8 cellular contexts compared by ENCODE assay signal in genomic region chr20:39800548-39800947, GRCh38.
A peak's percentile ranks its signal among the peaks of the same experiment; 100 is the strongest.
DNase-seq lines count a peak whose midpoint lies in the region; ATAC-seq and TF ChIP-seq lines count a peak whose summit lies in the region.

No MANE protein-coding gene starts in this region.

- H3K4me1 ChIP-seq in upper lobe of right lung = peaks cover 5% of the 10 kb centered on the region

- H3K27me3 ChIP-seq in upper lobe of right lung = no peaks in the 10 kb centered on the region

- no peaks in the 10 kb centered on the region for H3K9me3 Mint-ChIP-seq in activated CD4-positive, alpha-beta T cell treated with anti-CD3 and anti-CD28 coated beads for 36 hours (ENCODE audit: low read depth)
- H3K9me3 Mint-ChIP-seq in glutamatergic neuron (ENCODE audit: unreplicated experiment) = no peaks in the 10 kb centered on the region

- no peaks in the 10 kb centered on the region for H3K27me3 Mint-ChIP-seq in activated CD4-positive, alpha-beta T cell treated with anti-CD3 and anti-CD28 coated beads for 36 hours
- peaks cover 3% of the 10 kb centered on the region for H3K27me3 Mint-ChIP-seq in glutamatergic neuron (ENCODE audit: unreplicated experiment)

- CTCF ChIA-PET in activated CD4-positive, alpha-beta T cell treated with anti-CD3 and anti-CD28 coated beads for 36 hours (lab: Charles Lee) = no interaction called here

- no peaks in the 10 kb centered on the region for H3K9me3 ChIP-seq in upper lobe of right lung

- DNase-seq in AG08396 (ENCODE audit: low spot score) (peak; percentile 49), M059J (ENCODE audit: low read depth) (peak; percentile 96), left cardiac atrium (peak; percentile 41), SKM-1 treated with dmso at 0.1 percent for 144 hours (lab: John Stamatoyannopoulos, UW; ENCODE audit: unreplicated experiment) (no peak), glutamatergic neuron (no peak), upper lobe of right lung (no peak)
- no peak for DNase-seq in activated CD4-positive, alpha-beta T cell treated with anti-CD3 and anti-CD28 coated beads for 36 hours

- no peaks in the 10 kb centered on the region for H3K4me1 Mint-ChIP-seq in activated CD4-positive, alpha-beta T cell treated with anti-CD3 and anti-CD28 coated beads for 36 hours
- H3K4me1 Mint-ChIP-seq in glutamatergic neuron (ENCODE audit: low read depth, unreplicated experiment) = peaks cover 4% of the 10 kb centered on the region

- intact Hi-C loops in left cardiac atrium (cut with DNase I) (no loop called here), upper lobe of right lung (cut with DNase I) (no loop called here)
- intact Hi-C loops in activated CD4-positive, alpha-beta T cell treated with anti-CD3 and anti-CD28 coated beads for 36 hours (cut with DNase I, micrococcal nuclease) = no loop called here

- H3K36me3 Mint-ChIP-seq in activated CD4-positive, alpha-beta T cell treated with anti-CD3 and anti-CD28 coated beads for 36 hours (ENCODE audit: low read depth) = no peaks in the 10 kb centered on the region
- H3K36me3 Mint-ChIP-seq in glutamatergic neuron (ENCODE audit: unreplicated experiment) = peaks cover 5% of the 10 kb centered on the region

- no peaks in the 10 kb centered on the region for H3K36me3 ChIP-seq in upper lobe of right lung

- TF ChIP-seq CTCF in glutamatergic neuron (IDR thresholded peaks at IDR 0.05; ENCODE audit: partially characterized antibody, unreplicated experiment) = no peak
- TF ChIP-seq CTCF in upper lobe of right lung (IDR thresholded peaks at IDR 0.05) = no peak

- no peak overlapping the region for H3K27ac ChIP-seq in upper lobe of right lung

- H3K4me3 ChIP-seq in upper lobe of right lung = no peak overlapping the region

- no peak overlapping the region for H3K27ac Mint-ChIP-seq in activated CD4-positive, alpha-beta T cell treated with anti-CD3 and anti-CD28 coated beads for 36 hours
- no peak overlapping the region for H3K27ac Mint-ChIP-seq in glutamatergic neuron (ENCODE audit: unreplicated experiment)

- POLR2A ChIA-PET in activated CD4-positive, alpha-beta T cell treated with anti-CD3 and anti-CD28 coated beads for 36 hours (lab: Charles Lee) = no interaction called here

- no peak overlapping the region for H3K4me3 Mint-ChIP-seq in activated CD4-positive, alpha-beta T cell treated with anti-CD3 and anti-CD28 coated beads for 36 hours
- H3K4me3 Mint-ChIP-seq in glutamatergic neuron (ENCODE audit: unreplicated experiment) = no peak overlapping the region

- ATAC-seq in GM21423 (IDR thresholded peaks at IDR 0.05; ENCODE audit: unreplicated experiment) (peak; percentile 69), left cardiac atrium (peak; percentile 85 to 92), upper lobe of right lung (no peak)
- ATAC-seq in activated CD4-positive, alpha-beta T cell treated with anti-CD3 and anti-CD28 coated beads for 36 hours = no peak

Comparison
In these comparisons a context has a peak if more than half of its experiments do, and no peak if none do; other contexts are left out.
1. DNase-seq: peak in AG08396 (single experiment), M059J (single experiment) and left cardiac atrium (single experiment); none in activated CD4-positive, alpha-beta T cell treated with anti-CD3 and anti-CD28 coated beads for 36 hours (single experiment), SKM-1 treated with dmso at 0.1 percent for 144 hours (single experiment), glutamatergic neuron (single experiment) and upper lobe of right lung (single experiment).
2. ATAC-seq: peak in GM21423 (single experiment) and left cardiac atrium (2 of 2); none in activated CD4-positive, alpha-beta T cell treated with anti-CD3 and anti-CD28 coated beads for 36 hours (single experiment) and upper lobe of right lung (single experiment).